In genomic region chr1:1599030-1599916, GRCh38 we compare ENCODE assay signal across 1 cellular context.
A peak's percentile ranks its signal among the peaks of the same experiment; 100 is the strongest.
TF ChIP-seq lines count a peak whose summit lies in the region.

No MANE protein-coding gene starts in this region.

TF ChIP-seq in K562, 482 proteins besides CTCF, POLR2A, EP300 and RAD21 (continued from another document and continues in another):
- no peak for TF ChIP-seq NR2F6 (CRISPR knock-in tag; IDR thresholded peaks at IDR 0.05)
- TF ChIP-seq MEIS2 (IDR thresholded peaks at IDR 0.05; ENCODE audit: partially characterized antibody) = peak; percentile 31
- TF ChIP-seq ZEB2 (IDR thresholded peaks at IDR 0.05) = no peak
- no peak for TF ChIP-seq RBM25 (IDR thresholded peaks at IDR 0.05; ENCODE audit: low read depth, low read length, severe bottlenecking)
- TF ChIP-seq ZNF644 (tag; IDR thresholded peaks at IDR 0.05; ENCODE audit: low read depth) = no peak
- TF ChIP-seq, protein P1, sequence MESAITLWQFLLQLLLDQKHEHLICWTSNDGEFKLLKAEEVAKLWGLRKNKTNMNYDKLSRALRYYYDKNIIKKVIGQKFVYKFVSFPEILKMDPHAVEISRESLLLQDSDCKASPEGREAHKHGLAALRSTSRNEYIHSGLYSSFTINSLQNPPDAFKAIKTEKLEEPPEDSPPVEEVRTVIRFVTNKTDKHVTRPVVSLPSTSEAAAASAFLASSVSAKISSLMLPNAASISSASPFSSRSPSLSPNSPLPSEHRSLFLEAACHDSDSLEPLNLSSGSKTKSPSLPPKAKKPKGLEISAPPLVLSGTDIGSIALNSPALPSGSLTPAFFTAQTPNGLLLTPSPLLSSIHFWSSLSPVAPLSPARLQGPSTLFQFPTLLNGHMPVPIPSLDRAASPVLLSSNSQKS (CRISPR knock-in tag; IDR thresholded peaks at IDR 0.05) = no peak
- no peak for TF ChIP-seq TBP (optimal IDR thresholded peaks at IDR 0.05; ENCODE audit: low read depth, low read length)
- TF ChIP-seq HNRNPLL (IDR thresholded peaks at IDR 0.05; ENCODE audit: low read depth, low read length, poor library complexity, severe bottlenecking) = peak; percentile 65
- TF ChIP-seq FOXP1 (CRISPR knock-in tag; IDR thresholded peaks at IDR 0.05) = peak; percentile 97
- TF ChIP-seq CREBBP (IDR thresholded peaks at IDR 0.05; ENCODE audit: low read depth, low read length) = no peak
- no peak for TF ChIP-seq COPS2 (conservative IDR thresholded peaks at IDR 0.05)
- TF ChIP-seq ZNF830 (CRISPR knock-in tag; IDR thresholded peaks at IDR 0.05) = no peak
- no peak for TF ChIP-seq HOMEZ (CRISPR knock-in tag; IDR thresholded peaks at IDR 0.05)
- TF ChIP-seq, protein P2, sequence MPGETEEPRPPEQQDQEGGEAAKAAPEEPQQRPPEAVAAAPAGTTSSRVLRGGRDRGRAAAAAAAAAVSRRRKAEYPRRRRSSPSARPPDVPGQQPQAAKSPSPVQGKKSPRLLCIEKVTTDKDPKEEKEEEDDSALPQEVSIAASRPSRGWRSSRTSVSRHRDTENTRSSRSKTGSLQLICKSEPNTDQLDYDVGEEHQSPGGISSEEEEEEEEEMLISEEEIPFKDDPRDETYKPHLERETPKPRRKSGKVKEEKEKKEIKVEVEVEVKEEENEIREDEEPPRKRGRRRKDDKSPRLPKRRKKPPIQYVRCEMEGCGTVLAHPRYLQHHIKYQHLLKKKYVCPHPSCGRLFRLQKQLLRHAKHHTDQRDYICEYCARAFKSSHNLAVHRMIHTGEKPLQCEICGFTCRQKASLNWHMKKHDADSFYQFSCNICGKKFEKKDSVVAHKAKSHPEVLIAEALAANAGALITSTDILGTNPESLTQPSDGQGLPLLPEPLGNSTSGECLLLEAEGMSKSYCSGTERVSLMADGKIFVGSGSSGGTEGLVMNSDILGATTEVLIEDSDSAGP (CRISPR knock-in tag; IDR thresholded peaks at IDR 0.05) = no peak
- TF ChIP-seq AFF4 (CRISPR knock-in tag; IDR thresholded peaks at IDR 0.05) = no peak
- TF ChIP-seq CHD2 (IDR thresholded peaks at IDR 0.05; ENCODE audit: low read depth, low read length) = no peak
- no peak for TF ChIP-seq HMG20A (CRISPR knock-in tag; conservative IDR thresholded peaks at IDR 0.05)
- TF ChIP-seq ZNF75A (CRISPR knock-in tag; IDR thresholded peaks at IDR 0.05) = no peak
- TF ChIP-seq NR3C1 (CRISPR knock-in tag; IDR thresholded peaks at IDR 0.05) = peak; percentile 92
- TF ChIP-seq, protein P3, sequence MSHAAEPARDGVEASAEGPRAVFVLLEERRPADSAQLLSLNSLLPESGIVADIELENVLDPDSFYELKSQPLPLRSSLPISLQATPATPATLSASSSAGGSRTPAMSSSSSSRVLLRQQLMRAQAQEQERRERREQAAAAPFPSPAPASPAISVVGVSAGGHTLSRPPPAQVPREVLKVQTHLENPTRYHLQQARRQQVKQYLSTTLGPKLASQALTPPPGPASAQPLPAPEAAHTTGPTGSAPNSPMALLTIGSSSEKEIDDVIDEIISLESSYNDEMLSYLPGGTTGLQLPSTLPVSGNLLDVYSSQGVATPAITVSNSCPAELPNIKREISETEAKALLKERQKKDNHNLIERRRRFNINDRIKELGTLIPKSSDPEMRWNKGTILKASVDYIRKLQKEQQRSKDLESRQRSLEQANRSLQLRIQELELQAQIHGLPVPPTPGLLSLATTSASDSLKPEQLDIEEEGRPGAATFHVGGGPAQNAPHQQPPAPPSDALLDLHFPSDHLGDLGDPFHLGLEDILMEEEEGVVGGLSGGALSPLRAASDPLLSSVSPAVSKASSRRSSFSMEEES (CRISPR knock-in tag; IDR thresholded peaks at IDR 0.05) = no peak
- TF ChIP-seq ZC3H8 (IDR thresholded peaks at IDR 0.05) = no peak
- TF ChIP-seq NONO (IDR thresholded peaks at IDR 0.05; ENCODE audit: low read depth in 2 of 2, low read length in 1 of 2) = peak in 1 of 2 experiments; percentile 50; a peak in 1 of 4 replicates
- no peak for TF ChIP-seq RAD51 (IDR thresholded peaks at IDR 0.05; ENCODE audit: borderline replicate concordance, low read depth)
- no peak for TF ChIP-seq ETS1 (conservative IDR thresholded peaks at IDR 0.05; ENCODE audit: control insufficient read depth, low read depth, low read length)
- no peak for TF ChIP-seq NFRKB (IDR thresholded peaks at IDR 0.05; ENCODE audit: low read depth)
- peak; percentile 92; the same call in 1 of the 2 replicates for TF ChIP-seq CTBP1 (IDR thresholded peaks at IDR 0.05; ENCODE audit: borderline replicate concordance)
- TF ChIP-seq, protein P4, sequence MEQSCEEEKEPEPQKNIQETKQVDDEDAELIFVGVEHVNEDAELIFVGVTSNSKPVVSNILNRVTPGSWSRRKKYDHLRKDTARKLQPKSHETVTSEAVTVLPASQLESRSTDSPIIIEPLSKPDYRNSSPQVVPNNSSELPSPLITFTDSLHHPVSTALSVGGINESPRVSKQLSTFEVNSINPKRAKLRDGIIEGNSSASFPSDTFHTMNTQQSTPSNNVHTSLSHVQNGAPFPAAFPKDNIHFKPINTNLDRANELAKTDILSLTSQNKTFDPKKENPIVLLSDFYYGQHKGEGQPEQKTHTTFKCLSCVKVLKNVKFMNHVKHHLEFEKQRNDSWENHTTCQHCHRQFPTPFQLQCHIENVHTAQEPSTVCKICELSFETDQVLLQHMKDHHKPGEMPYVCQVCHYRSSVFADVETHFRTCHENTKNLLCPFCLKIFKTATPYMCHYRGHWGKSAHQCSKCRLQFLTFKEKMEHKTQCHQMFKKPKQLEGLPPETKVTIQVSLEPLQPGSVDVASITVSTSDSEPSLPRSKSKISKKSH (CRISPR knock-in tag; IDR thresholded peaks at IDR 0.05) = no peak
- TF ChIP-seq LARP7 (IDR thresholded peaks at IDR 0.05) = no peak
- no peak for TF ChIP-seq CHD1 (IDR thresholded peaks at IDR 0.05; ENCODE audit: low read length)
- TF ChIP-seq CLOCK (CRISPR knock-in tag; IDR thresholded peaks at IDR 0.05; ENCODE audit: borderline replicate concordance) = no peak
- no peak for TF ChIP-seq ELF1 (tag; IDR thresholded peaks at IDR 0.05)
- TF ChIP-seq BRF2 (IDR thresholded peaks at IDR 0.05; ENCODE audit: borderline replicate concordance, insufficient read depth, insufficient read length) = no peak
- no peak for TF ChIP-seq PYGO2 (tag; IDR thresholded peaks at IDR 0.05)
- TF ChIP-seq, protein P5, sequence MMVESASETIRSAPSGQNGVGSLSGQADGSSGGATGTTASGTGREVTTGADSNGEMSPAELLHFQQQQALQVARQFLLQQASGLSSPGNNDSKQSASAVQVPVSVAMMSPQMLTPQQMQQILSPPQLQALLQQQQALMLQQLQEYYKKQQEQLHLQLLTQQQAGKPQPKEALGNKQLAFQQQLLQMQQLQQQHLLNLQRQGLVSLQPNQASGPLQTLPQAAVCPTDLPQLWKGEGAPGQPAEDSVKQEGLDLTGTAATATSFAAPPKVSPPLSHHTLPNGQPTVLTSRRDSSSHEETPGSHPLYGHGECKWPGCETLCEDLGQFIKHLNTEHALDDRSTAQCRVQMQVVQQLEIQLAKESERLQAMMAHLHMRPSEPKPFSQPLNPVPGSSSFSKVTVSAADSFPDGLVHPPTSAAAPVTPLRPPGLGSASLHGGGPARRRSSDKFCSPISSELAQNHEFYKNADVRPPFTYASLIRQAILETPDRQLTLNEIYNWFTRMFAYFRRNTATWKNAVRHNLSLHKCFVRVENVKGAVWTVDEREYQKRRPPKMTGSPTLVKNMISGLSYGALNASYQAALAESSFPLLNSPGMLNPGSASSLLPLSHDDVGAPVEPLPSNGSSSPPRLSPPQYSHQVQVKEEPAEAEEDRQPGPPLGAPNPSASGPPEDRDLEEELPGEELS (CRISPR knock-in tag; IDR thresholded peaks at IDR 0.05; ENCODE audit: borderline replicate concordance) = no peak; the same call in 1 of the 2 replicates
- TF ChIP-seq ETV5 (CRISPR knock-in tag; IDR thresholded peaks at IDR 0.05; ENCODE audit: low read depth) = no peak
- no peak for TF ChIP-seq MCM5 (IDR thresholded peaks at IDR 0.05; ENCODE audit: low read depth)
- TF ChIP-seq, protein P6, sequence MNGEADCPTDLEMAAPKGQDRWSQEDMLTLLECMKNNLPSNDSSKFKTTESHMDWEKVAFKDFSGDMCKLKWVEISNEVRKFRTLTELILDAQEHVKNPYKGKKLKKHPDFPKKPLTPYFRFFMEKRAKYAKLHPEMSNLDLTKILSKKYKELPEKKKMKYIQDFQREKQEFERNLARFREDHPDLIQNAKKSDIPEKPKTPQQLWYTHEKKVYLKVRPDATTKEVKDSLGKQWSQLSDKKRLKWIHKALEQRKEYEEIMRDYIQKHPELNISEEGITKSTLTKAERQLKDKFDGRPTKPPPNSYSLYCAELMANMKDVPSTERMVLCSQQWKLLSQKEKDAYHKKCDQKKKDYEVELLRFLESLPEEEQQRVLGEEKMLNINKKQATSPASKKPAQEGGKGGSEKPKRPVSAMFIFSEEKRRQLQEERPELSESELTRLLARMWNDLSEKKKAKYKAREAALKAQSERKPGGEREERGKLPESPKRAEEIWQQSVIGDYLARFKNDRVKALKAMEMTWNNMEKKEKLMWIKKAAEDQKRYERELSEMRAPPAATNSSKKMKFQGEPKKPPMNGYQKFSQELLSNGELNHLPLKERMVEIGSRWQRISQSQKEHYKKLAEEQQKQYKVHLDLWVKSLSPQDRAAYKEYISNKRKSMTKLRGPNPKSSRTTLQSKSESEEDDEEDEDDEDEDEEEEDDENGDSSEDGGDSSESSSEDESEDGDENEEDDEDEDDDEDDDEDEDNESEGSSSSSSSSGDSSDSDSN (IDR thresholded peaks at IDR 0.05; ENCODE audit: borderline replicate concordance in 1 of 2, low read depth in 2 of 2, low read length in 2 of 2) = peak in 1 of 2 experiments; percentile 67; a peak in 1 of 4 replicates
- TF ChIP-seq TAF1 (IDR thresholded peaks at IDR 0.05; ENCODE audit: control insufficient read depth, extremely low read depth, insufficient read depth, low read length, severe bottlenecking) = no peak
- TF ChIP-seq ZNF766 (CRISPR knock-in tag; conservative IDR thresholded peaks at IDR 0.05) = no peak
